Comparison of ENCODE assay signal across 14 cellular contexts in the genomic region with DNA sequence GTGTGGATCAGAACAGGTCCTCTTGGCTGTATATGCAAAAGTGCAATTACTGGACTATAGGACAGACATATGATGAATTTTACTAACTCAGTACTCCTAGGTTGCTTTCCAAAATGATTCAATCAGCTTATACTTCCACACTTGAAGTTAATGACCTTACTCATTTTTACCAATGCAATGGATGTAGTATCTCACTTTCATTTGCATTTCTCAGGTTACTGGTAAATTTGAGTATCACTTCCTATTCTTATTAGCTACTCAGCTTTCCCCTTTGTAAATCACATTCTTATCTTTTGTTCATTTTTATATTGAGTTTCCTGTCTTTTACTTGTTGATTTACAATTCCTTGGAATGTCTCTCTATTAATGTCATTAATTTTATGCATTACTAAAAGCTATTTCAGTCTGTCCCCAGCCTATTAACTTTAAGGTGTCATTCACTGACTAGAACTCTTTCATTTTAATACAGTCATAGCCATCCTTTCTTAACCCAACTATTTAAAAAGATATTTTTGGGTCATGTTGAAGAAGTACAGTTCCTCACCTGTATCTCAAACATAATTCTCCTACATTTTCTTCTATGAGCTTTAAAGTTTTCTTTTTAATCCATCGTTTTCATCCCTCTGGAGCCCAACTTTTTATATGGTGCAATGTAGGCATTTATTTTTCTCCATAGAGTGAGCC.
DNase-seq lines count a peak whose midpoint lies in the region; ATAC-seq lines count a peak whose summit lies in the region.
"Had no signal": no experiment of that assay in that cellular context is flagged by ENCODE, and none has a peak within 500 bp of the region (broad histone marks: within the 10 kb centered on the region; RNA-seq: fewer than 3 reads in every experiment).

No MANE protein-coding gene starts in this region.

- H3K4me1 Mint-ChIP-seq in stimulated activated effector memory CD8-positive, alpha-beta T cell treated with anti-CD3 and anti-CD28 coated beads, Interleukin-12 subunit alpha, Interleukin-12 subunit beta, amount 100 ng/mL, for 72 hours: no peaks in the 10 kb centered on the region

- no peaks in the 10 kb centered on the region for H3K36me3 Mint-ChIP-seq in stimulated activated effector memory CD8-positive, alpha-beta T cell treated with anti-CD3 and anti-CD28 coated beads, Interleukin-12 subunit alpha, Interleukin-12 subunit beta, amount 100 ng/mL, for 72 hours

- peak; percentile 92 for ATAC-seq in GM18499 (IDR thresholded peaks at IDR 0.05; ENCODE audit: insufficient read depth, unreplicated experiment)
- peak; percentile 91 for ATAC-seq in GM19463 (IDR thresholded peaks at IDR 0.05; ENCODE audit: unreplicated experiment)
- peak; percentile 73 for ATAC-seq in HG02759 (IDR thresholded peaks at IDR 0.05; ENCODE audit: unreplicated experiment)
- ATAC-seq in HG03280 (IDR thresholded peaks at IDR 0.05; ENCODE audit: unreplicated experiment): peak; percentile 91
- no peak for ATAC-seq in stimulated activated effector memory CD8-positive, alpha-beta T cell treated with anti-CD3 and anti-CD28 coated beads, Interleukin-12 subunit alpha, Interleukin-12 subunit beta, amount 100 ng/mL, for 72 hours
- ATAC-seq: SK-N-SH treated with all-trans-retinoic acid at 6 μM for 48 hours had no signal

- no peak for DNase-seq in stimulated activated effector memory CD8-positive, alpha-beta T cell treated with anti-CD3 and anti-CD28 coated beads, Interleukin-12 subunit alpha, Interleukin-12 subunit beta, amount 100 ng/mL, for 72 hours (ENCODE audit: low spot score in 2 of 2)
- DNase-seq in AG08396 (ENCODE audit: low spot score): no peak
- no peak for DNase-seq in NCI-H1930 (lab: John Stamatoyannopoulos, UW)
- DNase-seq in NCI-H2171 (lab: John Stamatoyannopoulos, UW): no peak
- DNase-seq: activated T-cell treated with anti-CD3 and anti-CD28 coated beads, Interleukin-2, amount 50 U/mL, for 1 hour; Kasumi-1; NK-92 treated with Interleukin-12 subunit alpha and Interleukin-12 subunit beta, amount 100 ng/mL, for 24 hours; stimulated activated CD8-positive, alpha-beta memory T cell treated with anti-CD3 and anti-CD28 coated beads, Interleukin-4, amount 100 ng/mL, for 48 hours; uterus had no signal

- H3K4me3 Mint-ChIP-seq in stimulated activated effector memory CD8-positive, alpha-beta T cell treated with anti-CD3 and anti-CD28 coated beads, Interleukin-12 subunit alpha, Interleukin-12 subunit beta, amount 100 ng/mL, for 72 hours: no peak overlapping the region

- H3K27ac Mint-ChIP-seq in stimulated activated effector memory CD8-positive, alpha-beta T cell treated with anti-CD3 and anti-CD28 coated beads, Interleukin-12 subunit alpha, Interleukin-12 subunit beta, amount 100 ng/mL, for 72 hours: no peak overlapping the region

- H3K9me3 Mint-ChIP-seq in stimulated activated effector memory CD8-positive, alpha-beta T cell treated with anti-CD3 and anti-CD28 coated beads, Interleukin-12 subunit alpha, Interleukin-12 subunit beta, amount 100 ng/mL, for 72 hours: no peaks in the 10 kb centered on the region
